Comparison of ENCODE assay signal across 7 cellular contexts in the genomic region with DNA sequence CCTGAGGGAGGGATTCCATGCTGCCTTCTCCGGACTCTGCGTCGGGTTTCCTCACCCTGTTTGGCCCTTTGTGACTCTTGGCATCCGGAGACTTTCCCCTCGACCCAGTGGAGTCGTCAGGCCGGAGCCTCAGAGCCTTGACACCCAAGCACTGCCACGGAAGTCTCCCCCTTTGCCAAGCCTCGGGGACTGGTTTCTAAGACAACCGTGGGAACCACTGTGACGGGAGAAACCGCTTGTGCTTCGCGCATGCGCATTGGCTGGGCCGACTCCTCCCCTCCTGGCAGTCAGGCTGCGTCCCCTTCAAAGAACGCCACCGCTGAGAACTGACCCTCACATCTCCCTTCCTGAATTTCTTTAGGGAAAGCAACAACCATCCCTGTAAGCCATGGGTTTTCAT.
A peak's percentile ranks its signal among the peaks of the same experiment; 100 is the strongest.
DNase-seq lines count a peak whose midpoint lies in the region; ATAC-seq and TF ChIP-seq lines count a peak whose summit lies in the region.
"Not testable (repeated sequence)": the region's sequence is repeated elsewhere in the genome, so short reads cannot be mapped to it uniquely, and the experiment has no call there.

No MANE protein-coding gene starts in this region.

- H4K20me1 ChIP-seq in hepatocyte (ENCODE audit: insufficient read depth, poor library complexity, severe bottlenecking), result not testable (repeated sequence)

- not testable (repeated sequence) for H3K9me2 ChIP-seq in hepatocyte (replicated peaks; ENCODE audit: insufficient read depth)

- POLR2A ChIA-PET in activated naive CD8-positive, alpha-beta T cell treated with anti-CD3 and anti-CD28 coated beads, Interleukin-2, amount 10 ng/mL, durations not matched to agents 7 days and 5 days (lab: Charles Lee), result not testable (repeated sequence)

- H3K27ac ChIP-seq in endodermal cell (ENCODE audit: low read depth, low read length); hepatocyte; stomach: not testable (repeated sequence)

- not testable (repeated sequence) for H3K27me3 ChIP-seq in endodermal cell (ENCODE audit: control insufficient read depth, insufficient read depth, low read length, poor library complexity, severe bottlenecking); hepatocyte; stomach

- not testable (repeated sequence) for H3K27ac Mint-ChIP-seq in activated naive CD8-positive, alpha-beta T cell treated with anti-CD3 and anti-CD28 coated beads, Interleukin-2, amount 10 ng/mL, durations not matched to agents 7 days and 5 days; endodermal cell

- not testable (repeated sequence) for H3K9me3 ChIP-seq in endodermal cell (ENCODE audit: control insufficient read depth, low read length); hepatocyte (ENCODE audit: low read depth); stomach

- H3K9ac ChIP-seq in endodermal cell (ENCODE audit: extremely low read depth, low read length, poor library complexity, severe bottlenecking), result not testable (repeated sequence)

- not testable (repeated sequence) for H2AFZ ChIP-seq in hepatocyte

- H3K4me3 ChIP-seq in endodermal cell (ENCODE audit: low read length); hepatocyte: not testable (repeated sequence)
- peak overlapping the region in 1 of 4 donors; percentile 13 for H3K4me3 ChIP-seq in stomach

- peak; percentile 46 for DNase-seq in activated CD4-positive, alpha-beta T cell treated with anti-CD3 and anti-CD28 coated beads for 48 hours
- DNase-seq in activated naive CD8-positive, alpha-beta T cell treated with anti-CD3 and anti-CD28 coated beads, Interleukin-2, amount 10 ng/mL, durations not matched to agents 7 days and 5 days, result peak; percentile 40
- DNase-seq in endodermal cell, result peak; percentile 55
- peak; percentile 8 for DNase-seq in hepatocyte (ENCODE audit: low spot score)
- DNase-seq in renal cortical epithelial cell (ENCODE audit: low read depth), result peak; percentile 33
- DNase-seq in stomach, result peak; percentile 43

- no CpG with 5 or more reads among the region's 19 CpGs for WGBS in endodermal cell (ENCODE audit: insufficient coverage in 1 of 2, insufficient read length in 1 of 2), 2 experiments
- WGBS in hepatocyte (ENCODE audit: low lambda C conversion rate, missing lambda C conversion rate), result 50% methylated on average over 11 of the region's 19 CpGs
- WGBS in stomach, 5 donors, result 46% methylated on average over 7 of the region's 19 CpGs; no CpG with 5 or more reads in 4 of the 5 donors

- H3K4me2 ChIP-seq in hepatocyte, result peak overlapping the region; percentile 46

- not testable (repeated sequence) for H3K79me2 ChIP-seq in hepatocyte

- H3K36me3 ChIP-seq in endodermal cell (ENCODE audit: control insufficient read depth, insufficient read depth, low read length); hepatocyte (replicated peaks; ENCODE audit: insufficient read depth, low read depth); stomach: not testable (repeated sequence)

- H3K27me3 Mint-ChIP-seq in activated naive CD8-positive, alpha-beta T cell treated with anti-CD3 and anti-CD28 coated beads, Interleukin-2, amount 10 ng/mL, durations not matched to agents 7 days and 5 days, result not testable (repeated sequence)
- peaks cover 18% of the 10 kb centered on the region for H3K27me3 Mint-ChIP-seq in endodermal cell (ENCODE audit: insufficient read depth)

- intact Hi-C loops in stomach (cut with DNase I; ENCODE audit: low total_unique reads), result not testable (repeated sequence)

- H3K9me3 Mint-ChIP-seq in activated naive CD8-positive, alpha-beta T cell treated with anti-CD3 and anti-CD28 coated beads, Interleukin-2, amount 10 ng/mL, durations not matched to agents 7 days and 5 days; endodermal cell: not testable (repeated sequence)

- not testable (repeated sequence) for H3K4me1 Mint-ChIP-seq in activated naive CD8-positive, alpha-beta T cell treated with anti-CD3 and anti-CD28 coated beads, Interleukin-2, amount 10 ng/mL, durations not matched to agents 7 days and 5 days; endodermal cell

- not testable (repeated sequence) for H3K36me3 Mint-ChIP-seq in activated naive CD8-positive, alpha-beta T cell treated with anti-CD3 and anti-CD28 coated beads, Interleukin-2, amount 10 ng/mL, durations not matched to agents 7 days and 5 days; endodermal cell (ENCODE audit: low read depth)

- H3K4me3 Mint-ChIP-seq in activated naive CD8-positive, alpha-beta T cell treated with anti-CD3 and anti-CD28 coated beads, Interleukin-2, amount 10 ng/mL, durations not matched to agents 7 days and 5 days; endodermal cell: not testable (repeated sequence)

- TF ChIP-seq POLR2A in stomach (IDR thresholded peaks at IDR 0.05), result not testable (repeated sequence)

- not testable (repeated sequence) for TF ChIP-seq EP300 in stomach (IDR thresholded peaks at IDR 0.05)

- peak; percentile 59 for ATAC-seq in HG03565 (IDR thresholded peaks at IDR 0.05; ENCODE audit: unreplicated experiment)
- ATAC-seq in activated naive CD8-positive, alpha-beta T cell treated with anti-CD3 and anti-CD28 coated beads, Interleukin-2, amount 10 ng/mL, durations not matched to agents 7 days and 5 days (ENCODE audit: low read depth), result not testable (repeated sequence)

- not testable (repeated sequence) for H3K4me1 ChIP-seq in endodermal cell (ENCODE audit: control insufficient read depth, insufficient read depth, low read length); hepatocyte (ENCODE audit: insufficient read depth); stomach

- TF ChIP-seq CTCF in endodermal cell (conservative IDR thresholded peaks at IDR 0.05); hepatocyte (IDR thresholded peaks at IDR 0.05; ENCODE audit: poor library complexity); stomach (IDR thresholded peaks at IDR 0.05): not testable (repeated sequence)
